21 cellular contexts compared by ENCODE assay signal in the genomic region with DNA sequence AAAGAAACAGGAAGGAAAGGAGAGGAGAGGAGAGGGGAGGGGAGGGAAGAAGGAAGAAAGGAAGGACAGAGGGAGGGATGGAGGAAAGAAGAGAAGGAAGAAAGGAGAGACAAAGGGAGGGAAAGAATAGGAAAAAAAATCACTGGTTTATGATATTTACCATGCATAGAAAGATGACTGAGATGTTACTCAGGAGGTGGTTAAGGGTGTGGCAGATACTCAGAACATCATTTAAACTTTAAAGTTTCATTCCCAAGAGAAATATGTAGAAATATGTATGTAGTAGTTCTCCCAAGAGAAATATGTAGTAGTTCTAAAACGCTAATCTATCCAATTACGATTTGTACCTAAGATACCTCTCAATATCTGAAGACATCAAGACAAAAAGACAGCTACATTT.
DNase-seq lines count a peak whose midpoint lies in the region; ATAC-seq, FAIRE-seq and TF ChIP-seq lines count a peak whose summit lies in the region.
"Had no signal": no experiment of that assay in that cellular context is flagged by ENCODE, and none has a peak within 500 bp of the region (broad histone marks: within the 10 kb centered on the region; RNA-seq: fewer than 3 reads in every experiment).

No MANE protein-coding gene starts in this region.

- H3K9me3 ChIP-seq in HepG2 (ENCODE audit: low read length) (peaks cover 82% of the 10 kb centered on the region), right lobe of liver (no peaks in the 10 kb centered on the region), mucosa of descending colon (no peaks in the 10 kb centered on the region)
- H3K9me3 ChIP-seq: BE2C, BLaER1 had no signal

- POLR2A ChIA-PET in HepG2 (lab: Yijun Ruan, JAX) = no interaction called here

- no peaks in the 10 kb centered on the region for H3K36me3 ChIP-seq in HepG2 (replicated peaks in 1 of 2; ENCODE audit: control insufficient read depth in 1 of 2, insufficient read depth in 2 of 2, low read length in 2 of 2)
- H3K36me3 ChIP-seq in right lobe of liver = no peaks in the 10 kb centered on the region
- H3K36me3 ChIP-seq in mucosa of descending colon (ENCODE audit: low read depth) = no peaks in the 10 kb centered on the region
- H3K36me3 ChIP-seq: BE2C, BLaER1 had no signal

- CTCF ChIA-PET in HepG2 (lab: Yijun Ruan, JAX; ENCODE audit: low intra/inter-chr PET ratio, low total read pairs) = no interaction called here

- FAIRE-seq in HepG2 (lab: Jason Lieb, UNC) = no peak
- FAIRE-seq: A204.1, G401.6, GM12891, GM19239 had no signal

- BruUV-seq in HepG2 (replicated peaks; lab: Mats Ljungman, UMichigan) = no TSS peak

- H3K79me2 ChIP-seq in HepG2 (ENCODE audit: insufficient read depth, low read length) = no peaks in the 10 kb centered on the region

- no peak overlapping the region for H3K4me2 ChIP-seq in HepG2 (ENCODE audit: low read depth, low read length)
- H3K4me2 ChIP-seq: BLaER1 had no signal

- H2AFZ ChIP-seq in HepG2 (ENCODE audit: low read length) = no peak overlapping the region

- no peak overlapping the region for H3K4me3 ChIP-seq in HepG2 (replicated peaks in 1 of 3; ENCODE audit: insufficient read depth in 1 of 3, low read depth in 2 of 3, low read length in 3 of 3)
- H3K4me3 ChIP-seq in right lobe of liver = no peak overlapping the region
- H3K4me3 ChIP-seq in mucosa of descending colon = no peak overlapping the region
- H3K4me3 ChIP-seq: BLaER1 had no signal

- no peak overlapping the region for H3K9ac ChIP-seq in HepG2 (ENCODE audit: insufficient read depth, low read depth, low read length)
- H3K9ac ChIP-seq: BLaER1 had no signal

- WGBS in HepG2 (ENCODE audit: low lambda C conversion rate) = 0% methylated on average over 2 of the region's 2 CpGs
- WGBS in right lobe of liver (ENCODE audit: insufficient coverage, low coverage, low lambda C conversion rate, missing lambda C conversion rate) = 51% methylated on average over 2 of the region's 2 CpGs

- TF ChIP-seq POLR2A in HepG2 (IDR thresholded peaks at IDR 0.05; ENCODE audit: insufficient read depth in 1 of 2, low read depth in 2 of 2, low read length in 2 of 2) (no peak), right lobe of liver (IDR thresholded peaks at IDR 0.05) (no peak)

- H3K27me3 ChIP-seq in HepG2 (ENCODE audit: control insufficient read depth in 1 of 2, insufficient read depth in 2 of 2, low read length in 2 of 2) (no peaks in the 10 kb centered on the region), right lobe of liver (no peaks in the 10 kb centered on the region), foreskin keratinocyte (no peaks in the 10 kb centered on the region)
- H3K27me3 ChIP-seq: BE2C, BLaER1 had no signal

- ATAC-seq in HepG2 = no peak
- ATAC-seq in right lobe of liver = no peak
- ATAC-seq in foreskin keratinocyte = peak; percentile 69
- ATAC-seq in mucosa of descending colon = no peak

- TF ChIP-seq EP300 in HepG2 (IDR thresholded peaks at IDR 0.05; ENCODE audit: low read depth in 2 of 2, low read length in 2 of 2) (no peak), HepG2 (CRISPR knock-in tag; IDR thresholded peaks at IDR 0.05; ENCODE audit: borderline replicate concordance) (no peak)

- intact Hi-C loops in HepG2 (cut with micrococcal nuclease; ENCODE audit: unreplicated experiment) (no loop called here), right lobe of liver (cut with DNase I) (no loop called here), mucosa of descending colon (cut with DNase I, micrococcal nuclease) (no loop called here)

- DNase-seq in HepG2 (ENCODE audit: low spot score) = no peak
- DNase-seq in right lobe of liver = no peak
- DNase-seq in foreskin keratinocyte = peak; percentile 14 to 18
- DNase-seq in mucosa of descending colon = no peak
- no peak for DNase-seq in HuH-7 (ENCODE audit: low spot score)
- DNase-seq: 8988T; ACHN; BE2C; C1 segment of cervical spinal cord; CD4-positive, alpha-beta memory T cell; CD4-positive, CD25-positive, alpha-beta regulatory T cell; CD8-positive, alpha-beta memory T cell; COR-L47; DMS 273 treated with DMSO at 0.1 percent for 48 hours; DMS79 treated with DMSO at 0.1 percent for 48 hours; GF-D8 had no signal

- TF ChIP-seq CTCF in HepG2 (CRISPR knock-in tag; IDR thresholded peaks at IDR 0.05) = no peak
- no peak for TF ChIP-seq CTCF in right lobe of liver (IDR thresholded peaks at IDR 0.05)
- no peak for TF ChIP-seq CTCF in foreskin keratinocyte (conservative IDR thresholded peaks at IDR 0.05)
- TF ChIP-seq CTCF in mucosa of descending colon (IDR thresholded peaks at IDR 0.05) = no peak

- TF ChIP-seq RAD21 in HepG2 (CRISPR knock-in tag; IDR thresholded peaks at IDR 0.05) = no peak

- H4K20me1 ChIP-seq in HepG2 (ENCODE audit: insufficient read depth, low read length) = no peaks in the 10 kb centered on the region
- H4K20me1 ChIP-seq: BLaER1 had no signal

- in situ Hi-C loops in HepG2 (cut with HindIII; ENCODE audit: extremely low pct_ligation_motif_present, low pct_unique_long_range_greater_than_20kb) = no loop called here

- no peak overlapping the region for H3K27ac ChIP-seq in HepG2 (ENCODE audit: extremely low read length, insufficient read depth, low read length)
- H3K27ac ChIP-seq in right lobe of liver = no peak overlapping the region
- H3K27ac ChIP-seq in foreskin keratinocyte = peak overlapping the region; percentile 97
- H3K27ac ChIP-seq: BLaER1 had no signal

- H3K4me1 ChIP-seq in HepG2 (ENCODE audit: insufficient read depth, low read length) (no peaks in the 10 kb centered on the region), right lobe of liver (no peaks in the 10 kb centered on the region), foreskin keratinocyte (peaks cover 15% of the 10 kb centered on the region), mucosa of descending colon (ENCODE audit: low read depth) (no peaks in the 10 kb centered on the region)
- H3K4me1 ChIP-seq: BE2C, BLaER1 had no signal

TF ChIP-seq in HepG2, 621 proteins besides CTCF, POLR2A, EP300 and RAD21:
- TF ChIP-seq PCBP2 (optimal IDR thresholded peaks at IDR 0.05; ENCODE audit: low read depth, low read length, poor library complexity, severe bottlenecking) = peak; percentile 72
- TF ChIP-seq ATF2 (CRISPR knock-in tag; IDR thresholded peaks at IDR 0.05) = no peak

Comparison
In these comparisons a context has a peak if more than half of its experiments do, and no peak if none do; other contexts are left out.
1. DNase-seq: peak in foreskin keratinocyte (2 of 2); none in HepG2 (single experiment), right lobe of liver (0 of 3), mucosa of descending colon (0 of 3) and HuH-7 (single experiment).